1 cellular context compared by ENCODE assay signal in genomic region chr12:69290545-69291277, GRCh38.
TF ChIP-seq lines count a peak whose summit lies in the region.

No MANE protein-coding gene starts in this region.

TF ChIP-seq in K562, 482 proteins besides CTCF, POLR2A, EP300 and RAD21 (continued from another document):
- no peak for TF ChIP-seq GMEB1 (CRISPR knock-in tag; IDR thresholded peaks at IDR 0.05)
- TF ChIP-seq ZNF282 (CRISPR knock-in tag; IDR thresholded peaks at IDR 0.05) = no peak
- TF ChIP-seq HDAC2 (IDR thresholded peaks at IDR 0.05) = no peak
TF ChIP-seq in K562: peak in this region for 23.
